Comparison of ENCODE assay signal across 1 cellular context in the genomic region with DNA sequence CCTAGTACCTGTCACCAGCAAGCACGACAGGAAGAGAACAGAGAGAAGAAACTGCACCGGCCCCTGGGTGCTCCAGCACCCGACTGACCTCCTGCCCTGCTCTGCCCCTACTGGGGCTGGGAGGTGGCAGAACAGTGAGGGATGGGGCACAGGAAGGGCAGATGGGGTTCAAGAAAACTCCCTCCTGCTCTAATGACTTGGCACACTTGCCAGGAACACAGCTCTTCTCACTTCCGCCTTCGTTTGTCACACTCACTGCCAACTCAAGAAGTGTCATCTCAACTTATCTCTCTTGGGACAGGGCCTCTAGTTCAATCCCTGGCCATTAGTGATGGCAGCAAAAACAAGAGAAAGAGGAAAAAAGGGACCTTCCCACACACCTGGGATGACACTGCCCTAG.
TF ChIP-seq lines count a peak whose summit lies in the region.

No MANE protein-coding gene starts in this region.

TF ChIP-seq in GM12878, 131 proteins besides CTCF, POLR2A, EP300 and RAD21 (continued from another document):
- TF ChIP-seq, protein P1, sequence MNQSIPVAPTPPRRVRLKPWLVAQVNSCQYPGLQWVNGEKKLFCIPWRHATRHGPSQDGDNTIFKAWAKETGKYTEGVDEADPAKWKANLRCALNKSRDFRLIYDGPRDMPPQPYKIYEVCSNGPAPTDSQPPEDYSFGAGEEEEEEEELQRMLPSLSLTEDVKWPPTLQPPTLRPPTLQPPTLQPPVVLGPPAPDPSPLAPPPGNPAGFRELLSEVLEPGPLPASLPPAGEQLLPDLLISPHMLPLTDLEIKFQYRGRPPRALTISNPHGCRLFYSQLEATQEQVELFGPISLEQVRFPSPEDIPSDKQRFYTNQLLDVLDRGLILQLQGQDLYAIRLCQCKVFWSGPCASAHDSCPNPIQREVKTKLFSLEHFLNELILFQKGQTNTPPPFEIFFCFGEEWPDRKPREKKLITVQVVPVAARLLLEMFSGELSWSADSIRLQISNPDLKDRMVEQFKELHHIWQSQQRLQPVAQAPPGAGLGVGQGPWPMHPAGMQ (IDR thresholded peaks at IDR 0.05; ENCODE audit: borderline replicate concordance), result no peak
- TF ChIP-seq, protein P2, sequence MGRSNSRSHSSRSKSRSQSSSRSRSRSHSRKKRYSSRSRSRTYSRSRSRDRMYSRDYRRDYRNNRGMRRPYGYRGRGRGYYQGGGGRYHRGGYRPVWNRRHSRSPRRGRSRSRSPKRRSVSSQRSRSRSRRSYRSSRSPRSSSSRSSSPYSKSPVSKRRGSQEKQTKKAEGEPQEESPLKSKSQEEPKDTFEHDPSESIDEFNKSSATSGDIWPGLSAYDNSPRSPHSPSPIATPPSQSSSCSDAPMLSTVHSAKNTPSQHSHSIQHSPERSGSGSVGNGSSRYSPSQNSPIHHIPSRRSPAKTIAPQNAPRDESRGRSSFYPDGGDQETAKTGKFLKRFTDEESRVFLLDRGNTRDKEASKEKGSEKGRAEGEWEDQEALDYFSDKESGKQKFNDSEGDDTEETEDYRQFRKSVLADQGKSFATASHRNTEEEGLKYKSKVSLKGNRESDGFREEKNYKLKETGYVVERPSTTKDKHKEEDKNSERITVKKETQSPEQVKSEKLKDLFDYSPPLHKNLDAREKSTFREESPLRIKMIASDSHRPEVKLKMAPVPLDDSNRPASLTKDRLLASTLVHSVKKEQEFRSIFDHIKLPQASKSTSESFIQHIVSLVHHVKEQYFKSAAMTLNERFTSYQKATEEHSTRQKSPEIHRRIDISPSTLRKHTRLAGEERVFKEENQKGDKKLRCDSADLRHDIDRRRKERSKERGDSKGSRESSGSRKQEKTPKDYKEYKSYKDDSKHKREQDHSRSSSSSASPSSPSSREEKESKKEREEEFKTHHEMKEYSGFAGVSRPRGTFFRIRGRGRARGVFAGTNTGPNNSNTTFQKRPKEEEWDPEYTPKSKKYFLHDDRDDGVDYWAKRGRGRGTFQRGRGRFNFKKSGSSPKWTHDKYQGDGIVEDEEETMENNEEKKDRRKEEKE (IDR thresholded peaks at IDR 0.05), result no peak
- TF ChIP-seq ESRRA (IDR thresholded peaks at IDR 0.05; ENCODE audit: low read length), result no peak
- TF ChIP-seq CBFB (IDR thresholded peaks at IDR 0.05; ENCODE audit: low read depth), result no peak
- TF ChIP-seq, protein P3, sequence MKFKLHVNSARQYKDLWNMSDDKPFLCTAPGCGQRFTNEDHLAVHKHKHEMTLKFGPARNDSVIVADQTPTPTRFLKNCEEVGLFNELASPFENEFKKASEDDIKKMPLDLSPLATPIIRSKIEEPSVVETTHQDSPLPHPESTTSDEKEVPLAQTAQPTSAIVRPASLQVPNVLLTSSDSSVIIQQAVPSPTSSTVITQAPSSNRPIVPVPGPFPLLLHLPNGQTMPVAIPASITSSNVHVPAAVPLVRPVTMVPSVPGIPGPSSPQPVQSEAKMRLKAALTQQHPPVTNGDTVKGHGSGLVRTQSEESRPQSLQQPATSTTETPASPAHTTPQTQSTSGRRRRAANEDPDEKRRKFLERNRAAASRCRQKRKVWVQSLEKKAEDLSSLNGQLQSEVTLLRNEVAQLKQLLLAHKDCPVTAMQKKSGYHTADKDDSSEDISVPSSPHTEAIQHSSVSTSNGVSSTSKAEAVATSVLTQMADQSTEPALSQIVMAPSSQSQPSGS (IDR thresholded peaks at IDR 0.05; ENCODE audit: low read length), result no peak
- TF ChIP-seq GATAD2B (conservative IDR thresholded peaks at IDR 0.05; ENCODE audit: low read depth), result peak; percentile 80
- TF ChIP-seq IKZF1 (conservative IDR thresholded peaks at IDR 0.05), result peak; percentile 86
- TF ChIP-seq JUND (IDR thresholded peaks at IDR 0.05; ENCODE audit: low read depth, low read length), result no peak
- no peak for TF ChIP-seq HDAC6 (IDR thresholded peaks at IDR 0.05; ENCODE audit: unreplicated experiment)
- TF ChIP-seq WRNIP1 (IDR thresholded peaks at IDR 0.05; ENCODE audit: borderline replicate concordance, low read depth, low read length), result no peak
- TF ChIP-seq, protein P4, sequence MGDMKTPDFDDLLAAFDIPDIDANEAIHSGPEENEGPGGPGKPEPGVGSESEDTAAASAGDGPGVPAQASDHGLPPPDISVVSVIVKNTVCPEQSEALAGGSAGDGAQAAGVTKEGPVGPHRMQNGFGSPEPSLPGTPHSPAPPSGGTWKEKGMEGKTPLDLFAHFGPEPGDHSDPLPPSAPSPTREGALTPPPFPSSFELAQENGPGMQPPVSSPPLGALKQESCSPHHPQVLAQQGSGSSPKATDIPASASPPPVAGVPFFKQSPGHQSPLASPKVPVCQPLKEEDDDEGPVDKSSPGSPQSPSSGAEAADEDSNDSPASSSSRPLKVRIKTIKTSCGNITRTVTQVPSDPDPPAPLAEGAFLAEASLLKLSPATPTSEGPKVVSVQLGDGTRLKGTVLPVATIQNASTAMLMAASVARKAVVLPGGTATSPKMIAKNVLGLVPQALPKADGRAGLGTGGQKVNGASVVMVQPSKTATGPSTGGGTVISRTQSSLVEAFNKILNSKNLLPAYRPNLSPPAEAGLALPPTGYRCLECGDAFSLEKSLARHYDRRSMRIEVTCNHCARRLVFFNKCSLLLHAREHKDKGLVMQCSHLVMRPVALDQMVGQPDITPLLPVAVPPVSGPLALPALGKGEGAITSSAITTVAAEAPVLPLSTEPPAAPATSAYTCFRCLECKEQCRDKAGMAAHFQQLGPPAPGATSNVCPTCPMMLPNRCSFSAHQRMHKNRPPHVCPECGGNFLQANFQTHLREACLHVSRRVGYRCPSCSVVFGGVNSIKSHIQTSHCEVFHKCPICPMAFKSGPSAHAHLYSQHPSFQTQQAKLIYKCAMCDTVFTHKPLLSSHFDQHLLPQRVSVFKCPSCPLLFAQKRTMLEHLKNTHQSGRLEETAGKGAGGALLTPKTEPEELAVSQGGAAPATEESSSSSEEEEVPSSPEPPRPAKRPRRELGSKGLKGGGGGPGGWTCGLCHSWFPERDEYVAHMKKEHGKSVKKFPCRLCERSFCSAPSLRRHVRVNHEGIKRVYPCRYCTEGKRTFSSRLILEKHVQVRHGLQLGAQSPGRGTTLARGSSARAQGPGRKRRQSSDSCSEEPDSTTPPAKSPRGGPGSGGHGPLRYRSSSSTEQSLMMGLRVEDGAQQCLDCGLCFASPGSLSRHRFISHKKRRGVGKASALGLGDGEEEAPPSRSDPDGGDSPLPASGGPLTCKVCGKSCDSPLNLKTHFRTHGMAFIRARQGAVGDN (IDR thresholded peaks at IDR 0.05), result peak; percentile 81; the same call in 1 of the 2 replicates
- no peak for TF ChIP-seq POLR2AphosphoS2 (IDR thresholded peaks at IDR 0.05; ENCODE audit: low read depth, low read length)
- no peak for TF ChIP-seq EGR1 (IDR thresholded peaks at IDR 0.05; ENCODE audit: borderline replicate concordance in 1 of 2, low read depth in 2 of 2, low read length in 2 of 2)
- no peak for TF ChIP-seq ZNF274 (IDR thresholded peaks at IDR 0.05; ENCODE audit: insufficient read depth, insufficient read length)
- TF ChIP-seq, protein P5, sequence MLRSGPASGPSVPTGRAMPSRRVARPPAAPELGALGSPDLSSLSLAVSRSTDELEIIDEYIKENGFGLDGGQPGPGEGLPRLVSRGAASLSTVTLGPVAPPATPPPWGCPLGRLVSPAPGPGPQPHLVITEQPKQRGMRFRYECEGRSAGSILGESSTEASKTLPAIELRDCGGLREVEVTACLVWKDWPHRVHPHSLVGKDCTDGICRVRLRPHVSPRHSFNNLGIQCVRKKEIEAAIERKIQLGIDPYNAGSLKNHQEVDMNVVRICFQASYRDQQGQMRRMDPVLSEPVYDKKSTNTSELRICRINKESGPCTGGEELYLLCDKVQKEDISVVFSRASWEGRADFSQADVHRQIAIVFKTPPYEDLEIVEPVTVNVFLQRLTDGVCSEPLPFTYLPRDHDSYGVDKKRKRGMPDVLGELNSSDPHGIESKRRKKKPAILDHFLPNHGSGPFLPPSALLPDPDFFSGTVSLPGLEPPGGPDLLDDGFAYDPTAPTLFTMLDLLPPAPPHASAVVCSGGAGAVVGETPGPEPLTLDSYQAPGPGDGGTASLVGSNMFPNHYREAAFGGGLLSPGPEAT (IDR thresholded peaks at IDR 0.05; ENCODE audit: low read depth), result peak; percentile 48; the same call in 1 of the 2 replicates
TF ChIP-seq in GM12878: peak in this region for 18.
